In the genomic region with DNA sequence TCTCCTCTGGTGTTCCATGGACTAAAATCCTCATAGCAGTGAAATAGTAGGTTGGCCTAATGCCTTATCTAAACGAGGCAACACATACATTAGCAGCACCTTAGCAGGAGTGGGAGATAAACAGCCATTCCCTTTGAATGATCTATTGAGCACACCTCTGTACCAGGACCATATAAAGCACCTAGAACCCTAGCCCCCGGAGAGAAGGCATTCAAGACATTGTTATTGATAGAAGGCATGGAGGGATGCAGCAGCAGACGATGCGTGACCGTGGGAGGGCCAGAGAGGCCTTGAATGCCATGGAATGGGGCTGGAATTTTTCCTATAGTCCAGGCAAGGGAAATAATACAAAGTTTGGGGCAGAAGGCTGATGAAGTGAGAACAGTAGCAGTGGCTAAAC, we compare ENCODE assay signal across 2 cellular contexts.
A peak's percentile ranks its signal among the peaks of the same experiment; 100 is the strongest.
TF ChIP-seq lines count a peak whose summit lies in the region.

No MANE protein-coding gene starts in this region.

TF ChIP-seq in GM23338, 12 proteins besides CTCF, POLR2A, EP300 and RAD21:
- TF ChIP-seq, protein P1, sequence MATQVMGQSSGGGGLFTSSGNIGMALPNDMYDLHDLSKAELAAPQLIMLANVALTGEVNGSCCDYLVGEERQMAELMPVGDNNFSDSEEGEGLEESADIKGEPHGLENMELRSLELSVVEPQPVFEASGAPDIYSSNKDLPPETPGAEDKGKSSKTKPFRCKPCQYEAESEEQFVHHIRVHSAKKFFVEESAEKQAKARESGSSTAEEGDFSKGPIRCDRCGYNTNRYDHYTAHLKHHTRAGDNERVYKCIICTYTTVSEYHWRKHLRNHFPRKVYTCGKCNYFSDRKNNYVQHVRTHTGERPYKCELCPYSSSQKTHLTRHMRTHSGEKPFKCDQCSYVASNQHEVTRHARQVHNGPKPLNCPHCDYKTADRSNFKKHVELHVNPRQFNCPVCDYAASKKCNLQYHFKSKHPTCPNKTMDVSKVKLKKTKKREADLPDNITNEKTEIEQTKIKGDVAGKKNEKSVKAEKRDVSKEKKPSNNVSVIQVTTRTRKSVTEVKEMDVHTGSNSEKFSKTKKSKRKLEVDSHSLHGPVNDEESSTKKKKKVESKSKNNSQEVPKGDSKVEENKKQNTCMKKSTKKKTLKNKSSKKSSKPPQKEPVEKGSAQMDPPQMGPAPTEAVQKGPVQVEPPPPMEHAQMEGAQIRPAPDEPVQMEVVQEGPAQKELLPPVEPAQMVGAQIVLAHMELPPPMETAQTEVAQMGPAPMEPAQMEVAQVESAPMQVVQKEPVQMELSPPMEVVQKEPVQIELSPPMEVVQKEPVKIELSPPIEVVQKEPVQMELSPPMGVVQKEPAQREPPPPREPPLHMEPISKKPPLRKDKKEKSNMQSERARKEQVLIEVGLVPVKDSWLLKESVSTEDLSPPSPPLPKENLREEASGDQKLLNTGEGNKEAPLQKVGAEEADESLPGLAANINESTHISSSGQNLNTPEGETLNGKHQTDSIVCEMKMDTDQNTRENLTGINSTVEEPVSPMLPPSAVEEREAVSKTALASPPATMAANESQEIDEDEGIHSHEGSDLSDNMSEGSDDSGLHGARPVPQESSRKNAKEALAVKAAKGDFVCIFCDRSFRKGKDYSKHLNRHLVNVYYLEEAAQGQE (IDR thresholded peaks at IDR 0.05; ENCODE audit: unreplicated experiment): no peak
- TF ChIP-seq, protein P2, sequence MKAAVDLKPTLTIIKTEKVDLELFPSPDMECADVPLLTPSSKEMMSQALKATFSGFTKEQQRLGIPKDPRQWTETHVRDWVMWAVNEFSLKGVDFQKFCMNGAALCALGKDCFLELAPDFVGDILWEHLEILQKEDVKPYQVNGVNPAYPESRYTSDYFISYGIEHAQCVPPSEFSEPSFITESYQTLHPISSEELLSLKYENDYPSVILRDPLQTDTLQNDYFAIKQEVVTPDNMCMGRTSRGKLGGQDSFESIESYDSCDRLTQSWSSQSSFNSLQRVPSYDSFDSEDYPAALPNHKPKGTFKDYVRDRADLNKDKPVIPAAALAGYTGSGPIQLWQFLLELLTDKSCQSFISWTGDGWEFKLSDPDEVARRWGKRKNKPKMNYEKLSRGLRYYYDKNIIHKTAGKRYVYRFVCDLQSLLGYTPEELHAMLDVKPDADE (IDR thresholded peaks at IDR 0.05): no peak
- TF ChIP-seq ZNF114 (CRISPR knock-in tag; IDR thresholded peaks at IDR 0.05): no peak
- no peak for TF ChIP-seq JUNB (IDR thresholded peaks at IDR 0.05; ENCODE audit: unreplicated experiment)
- no peak for TF ChIP-seq EZH2phosphoT487 (IDR thresholded peaks at IDR 0.05; ENCODE audit: unreplicated experiment)
- no peak for TF ChIP-seq POLR2AphosphoS5 (IDR thresholded peaks at IDR 0.05; ENCODE audit: low read depth)
- TF ChIP-seq EZH2 (IDR thresholded peaks at IDR 0.05; ENCODE audit: low read depth, unreplicated experiment): no peak

TF ChIP-seq in H1, 55 proteins besides CTCF, POLR2A, EP300 and RAD21:
- TF ChIP-seq SIRT6 (IDR thresholded peaks at IDR 0.05; ENCODE audit: low read length): no peak
- peak; percentile 36; the same call in 1 of the 2 replicates for TF ChIP-seq TEAD4 (IDR thresholded peaks at IDR 0.05; ENCODE audit: low read depth, low read length)
